ENCODE assay signal across 1 cellular context in the genomic region with DNA sequence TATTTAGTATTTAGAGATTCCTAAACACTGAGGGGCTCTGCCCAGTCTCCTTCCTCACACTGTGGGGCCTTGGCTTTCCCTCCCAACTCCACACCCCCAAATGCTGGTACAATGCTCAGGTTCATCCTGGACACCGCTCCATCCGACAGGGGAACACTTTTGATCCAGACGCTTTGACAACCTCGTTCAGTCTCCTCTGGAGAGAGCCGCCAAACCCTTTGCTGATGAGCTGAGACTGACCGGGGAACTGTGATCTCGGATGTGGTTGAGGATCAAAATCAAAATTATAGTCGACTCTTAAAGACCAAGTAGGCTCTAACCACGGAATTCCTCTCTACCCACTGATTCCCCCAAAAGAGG.
TF ChIP-seq lines count a peak whose summit lies in the region.

No MANE protein-coding gene starts in this region.

TF ChIP-seq in H1, 55 proteins besides CTCF, POLR2A, EP300 and RAD21 (continued from another document):
- TF ChIP-seq KDM1A (IDR thresholded peaks at IDR 0.05; ENCODE audit: borderline replicate concordance, low read length), result no peak
- TF ChIP-seq RXRA (IDR thresholded peaks at IDR 0.05; ENCODE audit: insufficient read depth, low read depth, low read length), result no peak
- TF ChIP-seq NRF1 (IDR thresholded peaks at IDR 0.05; ENCODE audit: low read depth, low read length), result no peak
- TF ChIP-seq, protein P1, sequence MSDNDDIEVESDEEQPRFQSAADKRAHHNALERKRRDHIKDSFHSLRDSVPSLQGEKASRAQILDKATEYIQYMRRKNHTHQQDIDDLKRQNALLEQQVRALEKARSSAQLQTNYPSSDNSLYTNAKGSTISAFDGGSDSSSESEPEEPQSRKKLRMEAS (IDR thresholded peaks at IDR 0.05), result no peak
- TF ChIP-seq CREB1 (IDR thresholded peaks at IDR 0.05), result no peak
- no peak for TF ChIP-seq POLR2AphosphoS5 (IDR thresholded peaks at IDR 0.05; ENCODE audit: low read depth, low read length)
- no peak for TF ChIP-seq HDAC2 (IDR thresholded peaks at IDR 0.05; ENCODE audit: borderline replicate concordance in 1 of 2, low read depth in 2 of 2, low read length in 2 of 2)
- TF ChIP-seq SP2 (IDR thresholded peaks at IDR 0.05; ENCODE audit: low read length), result no peak
- TF ChIP-seq JUND (IDR thresholded peaks at IDR 0.05; ENCODE audit: low read length), result no peak
- TF ChIP-seq RBBP5 (IDR thresholded peaks at IDR 0.05; ENCODE audit: borderline replicate concordance, low read depth, low read length), result no peak
